8 cellular contexts compared by ENCODE assay signal in the genomic region with DNA sequence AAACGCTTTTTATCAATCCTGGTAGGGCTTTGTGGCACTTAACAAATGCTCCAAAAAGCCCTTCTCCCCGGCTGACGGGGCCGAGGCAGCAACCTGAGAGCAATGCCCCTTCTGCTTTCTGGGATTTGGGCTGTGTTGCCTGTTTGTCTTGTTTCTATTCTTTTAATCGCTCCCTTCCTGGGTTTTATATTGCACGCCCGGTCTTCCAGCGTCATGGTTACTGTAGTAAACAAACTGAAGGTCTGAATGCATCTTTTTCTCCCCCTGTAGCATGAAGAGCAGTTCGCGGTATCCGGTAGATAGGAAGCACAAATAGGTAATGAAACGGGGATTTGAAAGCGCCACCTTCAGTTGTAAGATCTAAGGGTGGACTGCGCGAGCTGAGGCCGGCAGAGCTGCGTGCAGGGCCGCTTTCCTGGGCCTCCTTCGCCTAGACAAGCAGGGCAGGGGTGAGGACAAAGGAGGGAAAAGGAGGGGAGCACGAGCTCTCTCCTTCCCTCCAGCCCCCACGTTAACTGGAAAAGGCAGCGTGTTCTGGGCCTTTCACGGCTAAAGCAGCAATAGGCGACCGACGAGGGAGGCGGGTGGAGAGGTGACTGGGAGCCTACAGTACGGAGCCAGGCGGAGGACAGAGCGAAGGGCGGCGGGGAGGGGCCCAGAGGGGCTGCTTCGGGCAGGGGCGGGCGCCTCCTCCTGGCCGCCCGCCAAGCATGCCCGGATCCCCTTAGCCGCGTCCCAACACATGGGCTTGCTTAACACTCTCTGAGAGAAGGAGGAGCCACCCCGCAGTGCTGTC. TPM values are rescaled to one million over a fixed set of nuclear protein-coding genes. Genes with fewer than 3 reads are reported as not detected.
DNase-seq lines count a peak whose midpoint lies in the region; ATAC-seq and TF ChIP-seq lines count a peak whose summit lies in the region.

No MANE protein-coding gene starts in this region.

- H3K27me3 ChIP-seq in gastroesophageal sphincter (no peaks in the 10 kb centered on the region), neural progenitor cell (no peaks in the 10 kb centered on the region), upper lobe of right lung (no peaks in the 10 kb centered on the region)

- H3K36me3 Mint-ChIP-seq in neural progenitor cell: no peaks in the 10 kb centered on the region

- H3K9me3 ChIP-seq in gastroesophageal sphincter (no peaks in the 10 kb centered on the region), neural progenitor cell (ENCODE audit: low read depth) (no peaks in the 10 kb centered on the region), upper lobe of right lung (no peaks in the 10 kb centered on the region)

- intact Hi-C loops in upper lobe of right lung (cut with DNase I): no loop called here

- H3K4me3 ChIP-seq in GM12875 (ENCODE audit: low read depth, low read length) (peak overlapping the region; percentile 46), gastroesophageal sphincter (peak overlapping the region; percentile 23 to 48), neural progenitor cell (peak overlapping the region; percentile 34), upper lobe of right lung (peak overlapping the region; percentile 51)

- DNase-seq in HCEC 1CT (peak; percentile 64), NCI-H1694 treated with DMSO at 0.1 percent for 48 hours (lab: John Stamatoyannopoulos, UW) (peak; percentile 89), neural progenitor cell (ENCODE audit: low spot score) (peak; percentile 89), upper lobe of right lung (peak; percentile 87), SW 1271 (lab: John Stamatoyannopoulos, UW) (no peak)
- DNase-seq in activated T-cell treated with anti-CD3 and anti-CD28 coated beads, Interleukin-2, amount 50 U/mL, for 48 hours: peak; percentile 42 to 58

- H3K27ac ChIP-seq in gastroesophageal sphincter (peak overlapping the region; percentile 8 to 81 (median 68)), neural progenitor cell (no peak overlapping the region), upper lobe of right lung (peak overlapping the region; percentile 80)

- 1 to 2% methylated on average over 16 to 20 of the region's 41 CpGs for WGBS in gastroesophageal sphincter (ENCODE audit: low coverage in 1 of 2), 2 donors

- H3K4me1 Mint-ChIP-seq in neural progenitor cell: peaks cover 43% of the 10 kb centered on the region

- H3F3A ChIP-seq in neural progenitor cell (ENCODE audit: low read depth): peaks cover 14% of the 10 kb centered on the region

- TF ChIP-seq POLR2A in gastroesophageal sphincter (IDR thresholded peaks at IDR 0.05): no peak

- no peak overlapping the region for H3K9ac ChIP-seq in neural progenitor cell

- H3K36me3 ChIP-seq in gastroesophageal sphincter: no peaks in the 10 kb centered on the region
- no peaks in the 10 kb centered on the region for H3K36me3 ChIP-seq in neural progenitor cell
- H3K36me3 ChIP-seq in upper lobe of right lung: no peaks in the 10 kb centered on the region

- no peaks in the 10 kb centered on the region for H4K20me1 ChIP-seq in neural progenitor cell (ENCODE audit: low read depth)

- no peaks in the 10 kb centered on the region for H3K9me3 Mint-ChIP-seq in neural progenitor cell

- ATAC-seq in gastroesophageal sphincter (peak; percentile 83), upper lobe of right lung (peak; percentile 93)

- peak overlapping the region; percentile 75 for H3K4me3 Mint-ChIP-seq in neural progenitor cell

- H3K4me1 ChIP-seq in gastroesophageal sphincter (peaks cover 0 to 24% (median 11%) of the 10 kb centered on the region in 3 donors), neural progenitor cell (peaks cover 14% of the 10 kb centered on the region), upper lobe of right lung (peaks cover 15% of the 10 kb centered on the region)

- peak; percentile 57; the same call in 1 of the 2 replicates for TF ChIP-seq CTCF in GM12875 (IDR thresholded peaks at IDR 0.05; ENCODE audit: borderline replicate concordance, insufficient read depth, low read depth, low read length)
- peak in 1 of 4 experiments; percentile 19 for TF ChIP-seq CTCF in gastroesophageal sphincter (IDR thresholded peaks at IDR 0.05)
- peak; percentile 64 for TF ChIP-seq CTCF in neural progenitor cell (IDR thresholded peaks at IDR 0.05)
- peak; percentile 4 for TF ChIP-seq CTCF in upper lobe of right lung (IDR thresholded peaks at IDR 0.05)

- H3K27me3 Mint-ChIP-seq in neural progenitor cell (ENCODE audit: insufficient read depth, low read depth): peaks cover 8% of the 10 kb centered on the region

- no peaks in the 10 kb centered on the region for H3K79me2 ChIP-seq in neural progenitor cell (ENCODE audit: low read depth)

- TF ChIP-seq EP300 in gastroesophageal sphincter (IDR thresholded peaks at IDR 0.05): no peak

- H3K27ac Mint-ChIP-seq in neural progenitor cell: peak overlapping the region; percentile 80

- H3K4me2 ChIP-seq in neural progenitor cell: peak overlapping the region; percentile 79

- H2AFZ ChIP-seq in neural progenitor cell (replicated peaks): peak overlapping the region; percentile 90

RNA-seq across cellular contexts. Expression of a gene that starts 49.3 kb away (rescaled TPM):
- total RNA-seq in gastroesophageal sphincter (1 to 10 TPM; 2.8 to 6.5 (median 4.9) TPM), neural progenitor cell (ENCODE audit: low replicate concordance) (not detected in 2 replicates), upper lobe of right lung (12.2 TPM)

Comparison
In these comparisons a context has a peak if more than half of its experiments do, and no peak if none do; other contexts are left out.
1. DNase-seq: peak in HCEC 1CT (single experiment), NCI-H1694 treated with DMSO at 0.1 percent for 48 hours (single experiment), activated T-cell treated with anti-CD3 and anti-CD28 coated beads, Interleukin-2, amount 50 U/mL, for 48 hours (2 of 2), neural progenitor cell (single experiment) and upper lobe of right lung (single experiment); none in SW 1271 (0 of 2).
2. Peak in every context shown above with its lines, with median percentiles within 50 percentile points of each other: H3K4me3 ChIP-seq.